Comparison of ENCODE assay signal across 8 cellular contexts in the genomic region with DNA sequence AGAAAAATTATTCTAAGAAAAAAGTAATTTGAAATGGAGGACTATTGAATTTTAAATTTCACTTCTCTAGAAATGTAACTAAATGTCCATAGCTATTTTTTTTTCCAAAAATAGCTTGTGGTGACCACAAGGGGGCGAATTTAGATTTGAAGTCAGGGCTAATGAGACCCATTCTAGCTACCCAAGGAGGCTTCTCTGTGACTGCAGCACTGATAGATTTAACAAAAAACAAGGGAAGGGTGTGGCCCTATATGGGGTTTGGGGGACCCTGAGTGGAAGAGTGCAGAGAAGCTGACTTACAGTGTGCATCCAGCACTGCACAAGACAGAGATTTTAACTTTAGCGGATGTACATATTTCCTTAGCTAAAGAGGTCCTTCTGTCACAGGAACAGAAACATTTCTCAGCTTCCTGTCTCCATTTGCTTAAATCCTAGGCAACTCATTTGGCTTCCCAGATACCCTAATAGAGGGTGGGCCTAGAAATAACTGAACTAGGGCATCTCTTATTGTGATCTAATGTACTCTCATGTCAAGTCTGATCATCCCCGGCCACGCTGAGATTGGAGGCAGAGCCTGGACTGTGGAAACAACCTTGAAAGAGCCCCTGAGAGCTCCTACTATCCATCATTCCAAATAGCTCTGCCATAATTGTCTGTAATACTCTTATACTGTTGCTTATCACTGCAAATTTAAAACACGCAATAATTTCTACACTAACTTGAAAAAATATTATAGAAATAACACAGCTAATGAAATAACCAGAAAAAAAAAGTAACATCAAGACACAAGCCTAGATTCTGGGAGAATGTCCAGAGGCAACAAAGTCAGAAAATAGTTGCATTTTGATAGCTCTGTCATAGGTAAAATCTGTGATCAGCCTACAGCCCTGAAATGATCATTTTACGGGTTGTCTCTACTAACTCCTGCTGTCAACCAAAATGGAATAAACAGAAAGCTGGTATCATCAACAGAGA.
A peak's percentile ranks its signal among the peaks of the same experiment; 100 is the strongest.
DNase-seq lines count a peak whose midpoint lies in the region; ATAC-seq, FAIRE-seq and TF ChIP-seq lines count a peak whose summit lies in the region.

No MANE protein-coding gene starts in this region.

- 68 to 72% (median 72%) methylated on average over 6 of the region's 6 CpGs for WGBS in small intestine, 3 donors

- H3K27ac ChIP-seq in RWPE1 (no peak overlapping the region), small intestine (ENCODE audit: low read depth in 1 of 2, low read length in 1 of 2) (no peak overlapping the region)

- ATAC-seq in GM18861 (IDR thresholded peaks at IDR 0.05; ENCODE audit: unreplicated experiment) = peak; percentile 59
- no peak for ATAC-seq in activated CD8-positive, alpha-beta memory T cell treated with anti-CD3 and anti-CD28 coated beads, Interleukin-2, amount 10 ng/mL, durations not matched to agents 7 days and 5 days

- H3K27ac Mint-ChIP-seq in activated CD8-positive, alpha-beta memory T cell treated with anti-CD3 and anti-CD28 coated beads, Interleukin-2, amount 10 ng/mL, durations not matched to agents 7 days and 5 days = no peak overlapping the region

- TF ChIP-seq CTCF in BJ (IDR thresholded peaks at IDR 0.05; ENCODE audit: insufficient read depth, low read depth, low read length) (peak; percentile 72), RWPE1 (conservative IDR thresholded peaks at IDR 0.05; ENCODE audit: low read depth) (peak; percentile 56)

- H3K36me3 Mint-ChIP-seq in activated CD8-positive, alpha-beta memory T cell treated with anti-CD3 and anti-CD28 coated beads, Interleukin-2, amount 10 ng/mL, durations not matched to agents 7 days and 5 days = no peaks in the 10 kb centered on the region

- DNase-seq in BJ (ENCODE audit: low read depth) (no peak), HuH-7.5 (ENCODE audit: low spot score) (peak; percentile 12), RWPE1 (ENCODE audit: low spot score) (peak; percentile 21), fibroblast of peridontal ligament (ENCODE audit: extremely low read depth) (peak; percentile 57), small intestine (peak; percentile 15)
- DNase-seq in activated CD8-positive, alpha-beta memory T cell treated with anti-CD3 and anti-CD28 coated beads, Interleukin-2, amount 10 ng/mL, durations not matched to agents 7 days and 5 days = no peak
- DNase-seq in activated CD8-positive, alpha-beta memory T cell treated with anti-CD3 and anti-CD28 coated beads for 24 hours = no peak

- no peaks in the 10 kb centered on the region for H3K4me1 ChIP-seq in small intestine (ENCODE audit: control insufficient read depth in 2 of 2, insufficient read depth in 1 of 2, low read depth in 1 of 2, low read length in 1 of 2)

- POLR2A ChIA-PET in BJ (lab: Charles Lee) = interaction anchor here (0.7 kb wide), 1 partner anchor 9 kb away, joined by 3 read pairs; no protein-coding TSS in a partner anchor
- POLR2A ChIA-PET in RWPE1 (lab: Yijun Ruan, JAX; ENCODE audit: low non-redundant PET) = interaction anchor here (0.6 kb wide), 1 partner anchor 245 kb away, joined by 3 read pairs; no protein-coding TSS in a partner anchor

- H3K9me3 ChIP-seq in small intestine (ENCODE audit: control insufficient read depth, low read depth) = no peaks in the 10 kb centered on the region

- CTCF ChIA-PET in BJ (lab: Yijun Ruan, JAX) = interaction anchor here (0.6 to 1.9 kb wide), 16 partner anchors 8 to 1708 kb away, joined by 3 to 13 read pairs (median 5); a partner anchor contains a TSS
- CTCF ChIA-PET in RWPE1 (lab: Yijun Ruan, JAX) = interaction anchor here (0.6 to 1.5 kb wide), 6 partner anchors 14 to 661 kb away, joined by 3 to 5 read pairs (median 3); no protein-coding TSS in a partner anchor
- CTCF ChIA-PET in activated CD8-positive, alpha-beta memory T cell treated with anti-CD3 and anti-CD28 coated beads, Interleukin-2, amount 10 ng/mL, durations not matched to agents 7 days and 5 days (lab: Charles Lee) = interaction anchor here (0.6 to 1.3 kb wide), 5 partner anchors 16 to 1709 kb away, joined by 3 to 4 read pairs (median 3); no protein-coding TSS in a partner anchor

- H3K4me3 ChIP-seq in BJ (ENCODE audit: low read depth, low read length) = no peak overlapping the region
- H3K4me3 ChIP-seq in small intestine (ENCODE audit: low read depth in 1 of 2, low read length in 2 of 2) = no peak overlapping the region

- no peak for FAIRE-seq in small intestine (lab: Jason Lieb, UNC)

- no peaks in the 10 kb centered on the region for H3K27me3 ChIP-seq in BJ (ENCODE audit: control insufficient read depth, insufficient read depth, low read length)
- H3K27me3 ChIP-seq in small intestine (ENCODE audit: control insufficient read depth in 2 of 2, insufficient read depth in 2 of 2, low read length in 2 of 2) = no peaks in the 10 kb centered on the region

- no peaks in the 10 kb centered on the region for H3K9me3 Mint-ChIP-seq in activated CD8-positive, alpha-beta memory T cell treated with anti-CD3 and anti-CD28 coated beads, Interleukin-2, amount 10 ng/mL, durations not matched to agents 7 days and 5 days (ENCODE audit: low read depth)

- no peaks in the 10 kb centered on the region for H3K4me1 Mint-ChIP-seq in activated CD8-positive, alpha-beta memory T cell treated with anti-CD3 and anti-CD28 coated beads, Interleukin-2, amount 10 ng/mL, durations not matched to agents 7 days and 5 days

- no peak overlapping the region for H3K4me3 Mint-ChIP-seq in activated CD8-positive, alpha-beta memory T cell treated with anti-CD3 and anti-CD28 coated beads, Interleukin-2, amount 10 ng/mL, durations not matched to agents 7 days and 5 days

- H3K27me3 Mint-ChIP-seq in activated CD8-positive, alpha-beta memory T cell treated with anti-CD3 and anti-CD28 coated beads, Interleukin-2, amount 10 ng/mL, durations not matched to agents 7 days and 5 days = no peaks in the 10 kb centered on the region

- H3K36me3 ChIP-seq in BJ (ENCODE audit: control insufficient read depth, insufficient read depth, low read length) = no peaks in the 10 kb centered on the region
- H3K36me3 ChIP-seq in small intestine (ENCODE audit: control insufficient read depth in 2 of 2, insufficient read depth in 2 of 2, low read length in 2 of 2) = no peaks in the 10 kb centered on the region

Comparison
In these comparisons a context has a peak if more than half of its experiments do, and no peak if none do; other contexts are left out.
1. DNase-seq: peak in HuH-7.5 (single experiment), RWPE1 (single experiment), fibroblast of peridontal ligament (single experiment) and small intestine (single experiment); none in BJ (single experiment), activated CD8-positive, alpha-beta memory T cell treated with anti-CD3 and anti-CD28 coated beads, Interleukin-2, amount 10 ng/mL, durations not matched to agents 7 days and 5 days (single experiment) and activated CD8-positive, alpha-beta memory T cell treated with anti-CD3 and anti-CD28 coated beads for 24 hours (single experiment).